Comparison of ENCODE assay signal across 1 cellular context in genomic region chr7:149773446-149774236, GRCh38.
TF ChIP-seq lines count a peak whose summit lies in the region.

Gene ZNF467, minus strand, starts transcription at chr7:149773588. Its CDS starts 2,556 bp downstream, at chr7:149771032.

TF ChIP-seq in H1, 55 proteins besides CTCF, POLR2A, EP300 and RAD21 (continued from another document):
- TF ChIP-seq RBBP5 (IDR thresholded peaks at IDR 0.05; ENCODE audit: borderline replicate concordance, low read depth, low read length): 0 out of 2 replicates have a peak, but pooled peaks have one; percentile 0
- no peak for TF ChIP-seq HDAC6 (IDR thresholded peaks at IDR 0.05; ENCODE audit: low read depth, low read length)
- no peak for TF ChIP-seq TAF7 (optimal IDR thresholded peaks at IDR 0.05; ENCODE audit: borderline replicate concordance, low read depth, low read length)
- TF ChIP-seq TBP (IDR thresholded peaks at IDR 0.05; ENCODE audit: low read depth, low read length): no peak
- TF ChIP-seq KDM4A (IDR thresholded peaks at IDR 0.05; ENCODE audit: low read depth, low read length, severe bottlenecking): peak; percentile 58
- no peak for TF ChIP-seq RFX5 (IDR thresholded peaks at IDR 0.05; ENCODE audit: borderline replicate concordance, low read depth, low read length)
- TF ChIP-seq RXRA (IDR thresholded peaks at IDR 0.05; ENCODE audit: insufficient read depth, low read depth, low read length): no peak
- TF ChIP-seq SP1 (IDR thresholded peaks at IDR 0.05; ENCODE audit: low read depth, low read length): no peak
- no peak for TF ChIP-seq BCL11A (IDR thresholded peaks at IDR 0.05; ENCODE audit: low read depth in 2 of 2, low read length in 2 of 2)
- no peak for TF ChIP-seq CBX5 (IDR thresholded peaks at IDR 0.05; ENCODE audit: low read depth, low read length)
- TF ChIP-seq CREB1 (IDR thresholded peaks at IDR 0.05): no peak
- no peak for TF ChIP-seq PHF8 (conservative IDR thresholded peaks at IDR 0.05; ENCODE audit: low read depth, low read length)
TF ChIP-seq in H1: peak in this region for 3.
